ENCODE assay signal across 1 cellular context in genomic region chr17:7512105-7512504, GRCh38.
TF ChIP-seq lines count a peak whose summit lies in the region.

No MANE protein-coding gene starts in this region.

TF ChIP-seq in HepG2, 621 proteins besides CTCF, POLR2A, EP300 and RAD21:
- TF ChIP-seq ZBTB8A (CRISPR knock-in tag; IDR thresholded peaks at IDR 0.05; ENCODE audit: borderline replicate concordance, low read depth) (no peak), AGO2 (optimal IDR thresholded peaks at IDR 0.05; ENCODE audit: low read depth, low read length) (peak; percentile 67), ZGPAT (CRISPR knock-in tag; IDR thresholded peaks at IDR 0.05) (no peak), CC2D1A (CRISPR knock-in tag; IDR thresholded peaks at IDR 0.05) (no peak), ZNF740 (CRISPR knock-in tag; IDR thresholded peaks at IDR 0.05) (0 out of 2 replicates have a peak, but pooled peaks have one; percentile 27), ETV5 (CRISPR knock-in tag; IDR thresholded peaks at IDR 0.05; ENCODE audit: borderline replicate concordance) (no peak)
TF ChIP-seq in HepG2: peak in this region for 2.
